ENCODE assay signal across 1 cellular context in the genomic region with DNA sequence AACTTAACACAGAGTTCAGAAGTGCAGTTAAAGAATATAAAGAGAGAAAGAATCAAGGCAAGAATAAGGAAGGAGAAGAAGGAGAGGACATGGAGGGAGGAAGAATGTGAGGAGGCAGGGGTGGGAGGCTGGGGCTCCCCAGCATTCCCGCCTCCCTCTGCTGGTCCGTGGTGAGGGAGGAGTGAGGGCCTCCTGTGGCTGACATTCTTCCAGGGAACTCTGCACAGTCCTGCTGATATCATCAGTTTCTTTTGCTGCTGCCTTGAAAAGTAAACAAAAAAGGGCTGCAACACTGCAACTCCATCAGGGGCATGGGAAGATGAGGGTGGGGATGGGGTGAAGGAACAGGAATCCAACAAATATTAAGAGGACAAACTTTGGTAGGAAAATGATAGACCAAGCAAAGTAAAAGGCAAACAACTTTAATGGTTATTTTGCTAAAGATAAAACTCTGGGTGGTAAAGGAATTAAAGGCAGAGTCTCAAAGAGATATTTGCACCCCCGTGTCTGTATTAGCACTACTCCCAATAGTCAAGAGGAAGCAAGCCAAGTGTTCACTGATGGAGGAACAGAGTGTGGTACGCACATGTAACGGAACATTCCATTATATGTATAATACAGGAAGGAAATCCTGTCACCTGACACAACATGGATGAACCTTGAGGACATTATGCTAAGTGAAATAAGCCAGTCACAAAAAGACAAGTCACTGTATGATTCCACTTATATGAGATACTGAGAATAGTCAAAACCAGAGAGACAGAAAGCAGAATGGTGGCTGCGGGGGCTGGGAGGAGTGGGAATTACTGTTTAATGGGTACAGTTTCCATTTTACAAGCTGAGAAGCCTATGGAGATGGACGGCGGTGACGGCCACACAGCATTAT.
TF ChIP-seq lines count a peak whose summit lies in the region.

No MANE protein-coding gene starts in this region.

TF ChIP-seq in endothelial cell of umbilical vein, 7 proteins besides CTCF, POLR2A, EP300 and RAD21:
- TF ChIP-seq, protein P1, sequence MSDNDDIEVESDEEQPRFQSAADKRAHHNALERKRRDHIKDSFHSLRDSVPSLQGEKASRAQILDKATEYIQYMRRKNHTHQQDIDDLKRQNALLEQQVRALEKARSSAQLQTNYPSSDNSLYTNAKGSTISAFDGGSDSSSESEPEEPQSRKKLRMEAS (IDR thresholded peaks at IDR 0.05; ENCODE audit: insufficient read depth, insufficient read length) = no peak
- no peak for TF ChIP-seq POLR2AphosphoS5 (IDR thresholded peaks at IDR 0.05; ENCODE audit: insufficient read depth, low read depth, low read length)
- no peak for TF ChIP-seq GATA2 (IDR thresholded peaks at IDR 0.05; ENCODE audit: insufficient read depth, insufficient read length, low read depth, low read length)
- no peak for TF ChIP-seq FOS (IDR thresholded peaks at IDR 0.05; ENCODE audit: borderline replicate concordance, insufficient read depth, low read length)
- no peak for TF ChIP-seq JUN (IDR thresholded peaks at IDR 0.05; ENCODE audit: borderline replicate concordance, insufficient read depth, insufficient read length, low read depth)
- TF ChIP-seq MYC (IDR thresholded peaks at IDR 0.05; ENCODE audit: low read depth, low read length) = no peak
- TF ChIP-seq EZH2 (IDR thresholded peaks at IDR 0.05; ENCODE audit: borderline replicate concordance, low read depth, low read length, severe bottlenecking) = no peak
